In genomic region chr16:53643474-53643873, GRCh38 we compare ENCODE assay signal across 26 cellular contexts.
"Had no signal": no experiment of that assay in that cellular context is flagged by ENCODE, and none has a peak within 500 bp of the region (broad histone marks: within the 10 kb centered on the region; RNA-seq: fewer than 3 reads in every experiment).

No MANE protein-coding gene starts in this region.

- H3K4me3 ChIP-seq: SJSA1 had no signal

- H3K27ac ChIP-seq: SJSA1 had no signal

- H3K4me3 Mint-ChIP-seq: activated CD8-positive, alpha-beta memory T cell treated with anti-CD3 and anti-CD28 coated beads, Interleukin-2, amount 10 ng/mL, durations not matched to agents 7 days and 5 days; activated naive CD4-positive, alpha-beta T cell treated with anti-CD3 and anti-CD28 coated beads for 36 hours; activated naive CD8-positive, alpha-beta T cell; activated T-cell treated with anti-CD3 and anti-CD28 coated beads, Interleukin-2, amount 50 U/mL, for 24 hours; activated T-helper 1 cell treated with anti-CD3 and anti-CD28 coated beads, Interleukin-12 subunit alpha, Interleukin-12 subunit beta, Interleukin-2, Interleukin-4 antibody, amounts not matched to agents 30 ng/mL and 10 ng/mL and 1 ng/mL, durations not matched to agents 14 hours and 24 hours and 36 hours; brain; central memory CD8-positive, alpha-beta T cell; T-helper 1 cell treated with Interleukin-12 subunit alpha and Interleukin-12 subunit beta and Interleukin-4 antibody, amounts not matched to agents 30 μg/mL and 1 μg/mL, for 36 hours; WTC11 had no signal

- H3K4me1 Mint-ChIP-seq: activated CD8-positive, alpha-beta memory T cell treated with anti-CD3 and anti-CD28 coated beads, Interleukin-2, amount 10 ng/mL, durations not matched to agents 7 days and 5 days; brain; central memory CD8-positive, alpha-beta T cell had no signal

- H3K4me1 ChIP-seq: SJSA1 had no signal

- DNase-seq: activated CD4-positive, alpha-beta T cell treated with anti-CD3 and anti-CD28 coated beads for 48 hours; activated CD4-positive, alpha-beta T cell treated with anti-CD3 and anti-CD28 coated beads, Interleukin-2, amount 50 U/mL, for 48 hours; activated CD4-positive, CD25-positive, alpha-beta regulatory T cell treated with anti-CD3 and anti-CD28 coated beads, Interleukin-2, amount 50 U/mL, for 72 hours; activated CD8-positive, alpha-beta memory T cell treated with anti-CD3 and anti-CD28 coated beads, Interleukin-2, amount 10 ng/mL, durations not matched to agents 7 days and 5 days; activated effector memory CD4-positive, alpha-beta T cell treated with anti-CD3 and anti-CD28 coated beads, Interleukin-2, amount 50 U/mL, for 16 hours; activated naive CD4-positive, alpha-beta T cell treated with anti-CD3 and anti-CD28 coated beads for 36 hours; activated T-cell treated with anti-CD3 and anti-CD28 coated beads, Interleukin-2, amount 50 U/mL, for 24 hours; amygdala; cortex of kidney; MV-4-11; NCI-H1105; NCI-H1436; NCI-H1694 treated with DMSO at 0.1 percent for 48 hours; NCI-H2081 treated with DMSO at 0.1 percent for 48 hours; NCI-H446; NCI-H524; PC-3; SHP77; T-helper 9 cell had no signal

- H3K9me3 ChIP-seq: SJSA1 had no signal

- H3K27ac Mint-ChIP-seq: activated CD8-positive, alpha-beta memory T cell treated with anti-CD3 and anti-CD28 coated beads, Interleukin-2, amount 10 ng/mL, durations not matched to agents 7 days and 5 days; activated naive CD4-positive, alpha-beta T cell treated with anti-CD3 and anti-CD28 coated beads for 36 hours; activated naive CD8-positive, alpha-beta T cell; activated T-cell treated with anti-CD3 and anti-CD28 coated beads, Interleukin-2, amount 50 U/mL, for 24 hours; activated T-helper 1 cell treated with anti-CD3 and anti-CD28 coated beads, Interleukin-12 subunit alpha, Interleukin-12 subunit beta, Interleukin-2, Interleukin-4 antibody, amounts not matched to agents 30 ng/mL and 10 ng/mL and 1 ng/mL, durations not matched to agents 14 hours and 24 hours and 36 hours; brain; T-helper 1 cell treated with Interleukin-12 subunit alpha and Interleukin-12 subunit beta and Interleukin-4 antibody, amounts not matched to agents 30 μg/mL and 1 μg/mL, for 36 hours; WTC11 had no signal

- ATAC-seq: activated CD8-positive, alpha-beta memory T cell treated with anti-CD3 and anti-CD28 coated beads, Interleukin-2, amount 10 ng/mL, durations not matched to agents 7 days and 5 days; PC-3; WTC11 had no signal

- H3K27me3 ChIP-seq: SJSA1 had no signal

- H3K27me3 Mint-ChIP-seq: activated CD8-positive, alpha-beta memory T cell treated with anti-CD3 and anti-CD28 coated beads, Interleukin-2, amount 10 ng/mL, durations not matched to agents 7 days and 5 days; activated naive CD8-positive, alpha-beta T cell; activated T-cell treated with anti-CD3 and anti-CD28 coated beads, Interleukin-2, amount 50 U/mL, for 24 hours; central memory CD8-positive, alpha-beta T cell had no signal
